ENCODE assay signal across 7 cellular contexts in genomic region chr10:11515596-11516418, GRCh38.
DNase-seq lines count a peak whose midpoint lies in the region; ATAC-seq, FAIRE-seq and TF ChIP-seq lines count a peak whose summit lies in the region.

No MANE protein-coding gene starts in this region.

- DNase-seq in G401 (ENCODE audit: low spot score) (peak; percentile 71), HT1080 (ENCODE audit: low read depth) (peak; percentile 57), RWPE1 (ENCODE audit: low spot score) (peak; percentile 49), K562 (ENCODE audit: extremely low read depth in 1 of 4, low spot score in 3 of 4) (peak; percentile 47 to 78 (median 56)), iris pigment epithelial cell (ENCODE audit: low read depth) (peak; percentile 70)
- peak; percentile 59 for DNase-seq in stimulated activated CD4-positive, alpha-beta T cell treated with anti-CD3 and anti-CD28 coated beads, Interleukin-4, amount 100 ng/mL, for 24 hours

- peak; percentile 48 for ATAC-seq in GM21367 (IDR thresholded peaks at IDR 0.05; ENCODE audit: unreplicated experiment)
- ATAC-seq in K562, result peak; percentile 93

- peaks cover 18% of the 10 kb centered on the region; the same call in 2 of the 3 replicates for H3K79me2 ChIP-seq in K562 (ENCODE audit: control insufficient read depth, insufficient read depth, low read length)

- H3K4me1 ChIP-seq in K562 (replicated peaks in 1 of 2; ENCODE audit: control insufficient read depth in 2 of 2, insufficient read depth in 2 of 2, low read length in 2 of 2), result peaks cover 0 to 9% of the 10 kb centered on the region in 2 experiments; a peak in 2 of 5 replicates

- in situ Hi-C loops in G401 (cut with HindIII; ENCODE audit: low sequenced_read_pairs) (no loop called here), K562 (cut with MboI) (loop anchor here (5.0 to 25.0 kb wide), 3 partner anchors 206 to 471 kb away; no protein-coding TSS in a partner anchor)

- no peaks in the 10 kb centered on the region for H3K9me3 ChIP-seq in K562 (replicated peaks; ENCODE audit: control insufficient read depth, insufficient read depth, low read depth, low read length)

- peaks cover 43% of the 10 kb centered on the region for H3K36me3 ChIP-seq in K562 (ENCODE audit: control insufficient read depth, insufficient read depth, low read length)

- no peak overlapping the region for H3K4me3 ChIP-seq in K562

- no peaks in the 10 kb centered on the region for H3K27me3 ChIP-seq in K562 (ENCODE audit: control insufficient read depth in 2 of 2, insufficient read depth in 2 of 2, low read length in 2 of 2)

- POLR2A ChIA-PET in RWPE1 (lab: Yijun Ruan, JAX; ENCODE audit: low non-redundant PET), result no interaction called here
- POLR2A ChIA-PET in K562 (lab: Yijun Ruan, JAX), result interaction anchor here (0.6 to 0.9 kb wide), 2 partner anchors 239 to 241 kb away, joined by 3 to 4 read pairs; no protein-coding TSS in a partner anchor

- H2AFZ ChIP-seq in K562 (ENCODE audit: low read depth, low read length), result peak overlapping the region; percentile 41; the same call in 1 of the 2 replicates

- no TSS peak for BruUV-seq in K562 (replicated peaks; lab: Mats Ljungman, UMichigan)

- no peak overlapping the region for H3K9ac ChIP-seq in K562 (ENCODE audit: insufficient read depth in 1 of 2, low read depth in 2 of 2, low read length in 2 of 2)

- no peak for TF ChIP-seq EP300 in K562 (IDR thresholded peaks at IDR 0.05; ENCODE audit: low read length)

- peak; percentile 97 to 98 for TF ChIP-seq RAD21 in K562 (CRISPR knock-in tag; conservative IDR thresholded peaks at IDR 0.05 in 1 of 2, IDR thresholded peaks at IDR 0.05 in 1 of 2)

- no peaks in the 10 kb centered on the region for H3K9me1 ChIP-seq in K562 (ENCODE audit: control insufficient read depth, insufficient read depth, low read length)

- H3K27ac ChIP-seq in RWPE1 (no peak overlapping the region), K562 (ENCODE audit: extremely low read depth, low read depth, low read length) (peak overlapping the region; percentile 41; the same call in 2 of the 3 replicates)

- FAIRE-seq in K562 (lab: Jason Lieb, UNC), result peak; percentile 84

- no peak for TF ChIP-seq POLR2A in K562 (conservative IDR thresholded peaks at IDR 0.05)

- CTCF ChIA-PET in RWPE1 (lab: Yijun Ruan, JAX), result interaction anchor here (0.5 to 2.3 kb wide), 7 partner anchors 26 to 934 kb away, joined by 3 to 17 read pairs (median 3); no protein-coding TSS in a partner anchor
- CTCF ChIA-PET in K562 (lab: Yijun Ruan, JAX; ENCODE audit: low intra/inter-chr PET ratio), result interaction anchor here (0.5 to 4.1 kb wide), 6 partner anchors 21 to 471 kb away, joined by 3 to 60 read pairs (median 6); partner anchors contain the start of gene ECHDC3

- TF ChIP-seq CTCF in RWPE1 (conservative IDR thresholded peaks at IDR 0.05; ENCODE audit: low read depth) (peak; percentile 81), K562 (IDR thresholded peaks at IDR 0.05 in 2 of 3, conservative IDR thresholded peaks at IDR 0.05 in 1 of 3; ENCODE audit: insufficient read depth in 2 of 3, low read depth in 1 of 3, low read length in 3 of 3) (peak; percentile 67 to 91 (median 84))

- intact Hi-C loops in K562 (cut with micrococcal nuclease), result loop anchor here (1.0 to 2.0 kb wide), 4 partner anchors 95 to 242 kb away; partner anchors contain the start of gene USP6NL

- WGBS in K562 (ENCODE audit: insufficient coverage, low coverage, missing lambda C conversion rate), result 0% methylated on average over 5 of the region's 5 CpGs

- H3K4me2 ChIP-seq in K562 (ENCODE audit: insufficient read depth, low read length), result no peak overlapping the region

- H4K20me1 ChIP-seq in K562 (replicated peaks; ENCODE audit: control insufficient read depth, insufficient read depth, low read length), result no peaks in the 10 kb centered on the region

TF ChIP-seq in K562, 482 proteins besides CTCF, POLR2A, EP300 and RAD21 (continues in another document):
- TF ChIP-seq PKNOX1 (IDR thresholded peaks at IDR 0.05) (0 out of 2 replicates have a peak, but pooled peaks have one; percentile 14), SP1 (CRISPR knock-in tag; IDR thresholded peaks at IDR 0.05) (no peak), ARID2 (IDR thresholded peaks at IDR 0.05) (peak; percentile 87), MEIS2 (IDR thresholded peaks at IDR 0.05; ENCODE audit: partially characterized antibody) (peak; percentile 25), PBX2 (CRISPR knock-in tag; IDR thresholded peaks at IDR 0.05; ENCODE audit: low read depth) (no peak), PBX2 (tag; conservative IDR thresholded peaks at IDR 0.05; ENCODE audit: low read depth) (0 out of 2 replicates have a peak, but pooled peaks have one; percentile 36), RCOR1 (IDR thresholded peaks at IDR 0.05; ENCODE audit: borderline replicate concordance in 1 of 2, low read depth in 2 of 2, low read length in 2 of 2) (no peak; a peak in 1 of 4 replicates), EGR1 (conservative IDR thresholded peaks at IDR 0.05) (no peak), ATF1 (CRISPR knock-in tag; IDR thresholded peaks at IDR 0.05) (no peak), ATF1 (tag; IDR thresholded peaks at IDR 0.05) (0 out of 2 replicates have a peak, but pooled peaks have one; percentile 11), MYC (IDR thresholded peaks at IDR 0.05; ENCODE audit: low read depth, low read length) (peak; percentile 62), MYC (CRISPR knock-in tag; IDR thresholded peaks at IDR 0.05; ENCODE audit: borderline replicate concordance, low read depth) (no peak), CC2D1A (IDR thresholded peaks at IDR 0.05) (peak; percentile 68; the same call in 1 of the 2 replicates), MNT (conservative IDR thresholded peaks at IDR 0.05) (peak; percentile 8 to 27; a peak in 2 of 4 replicates), DEAF1 (CRISPR knock-in tag; IDR thresholded peaks at IDR 0.05) (peak; percentile 88)
